27 cellular contexts compared by ENCODE assay signal in the genomic region with DNA sequence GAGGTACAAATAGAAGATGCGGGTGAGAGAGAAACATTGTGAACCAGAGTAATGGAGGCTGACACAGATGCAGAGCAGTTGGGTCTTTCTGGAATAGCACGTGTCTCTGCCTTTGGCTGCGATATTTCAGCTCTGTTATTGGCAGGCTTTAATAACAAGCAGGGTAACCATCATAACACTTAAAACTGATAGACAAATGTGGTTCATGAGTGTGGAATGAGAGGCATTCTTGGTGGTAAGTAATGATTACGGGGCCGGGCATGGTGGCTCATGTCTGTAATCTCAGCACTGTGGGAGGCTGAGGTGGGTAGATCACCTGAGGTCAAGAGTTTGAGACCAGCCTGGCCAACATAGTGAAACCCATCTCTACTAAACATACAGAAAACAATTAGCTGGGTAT.
A peak's percentile ranks its signal among the peaks of the same experiment; 100 is the strongest.
DNase-seq lines count a peak whose midpoint lies in the region; ATAC-seq and TF ChIP-seq lines count a peak whose summit lies in the region.
"Had no signal": no experiment of that assay in that cellular context is flagged by ENCODE, and none has a peak within 500 bp of the region (broad histone marks: within the 10 kb centered on the region; RNA-seq: fewer than 3 reads in every experiment).

No MANE protein-coding gene starts in this region.

- no peak for TF ChIP-seq POLR2A in esophagus squamous epithelium (IDR thresholded peaks at IDR 0.05)

- H3K9me3 ChIP-seq in esophagus squamous epithelium: no peaks in the 10 kb centered on the region
- H3K9me3 ChIP-seq: neutrophil, right lobe of liver had no signal

- intact Hi-C loops in esophagus squamous epithelium (cut with DNase I): no loop called here

- peaks cover 28 to 55% (median 51%) of the 10 kb centered on the region in 4 donors for H3K4me1 Mint-ChIP-seq in naive thymus-derived CD8-positive, alpha-beta T cell

- WGBS in esophagus squamous epithelium, 2 donors: 89 to 90% methylated on average over 5 of the region's 5 CpGs

- no peak overlapping the region for H3K4me3 ChIP-seq in esophagus squamous epithelium
- H3K4me3 ChIP-seq: right lobe of liver had no signal

- peaks cover 0 to 36% (median 0%) of the 10 kb centered on the region in 3 donors for H3K36me3 ChIP-seq in esophagus squamous epithelium
- H3K36me3 ChIP-seq: right lobe of liver had no signal

- no peaks in the 10 kb centered on the region for H3K9me3 Mint-ChIP-seq in naive thymus-derived CD8-positive, alpha-beta T cell
- H3K9me3 Mint-ChIP-seq: activated CD4-positive, alpha-beta T cell treated with anti-CD3 and anti-CD28 coated beads, Interleukin-2, amount 10 ng/mL, durations not matched to agents 7 days and 5 days; stimulated activated naive B cell treated with anti-CD40 and anti-IgM and Interleukin-4, amounts not matched to agents 10 μg/mL and 1 μg/mL and 100 μg/mL, for 72 hours; type B pancreatic cell had no signal

- ATAC-seq in naive thymus-derived CD8-positive, alpha-beta T cell: no peak
- no peak for ATAC-seq in HG03025 (IDR thresholded peaks at IDR 0.05; ENCODE audit: low FRiP score, unreplicated experiment)
- ATAC-seq: HCT116; right lobe of liver; stimulated activated naive B cell treated with anti-CD40 and anti-IgM and Interleukin-4, amounts not matched to agents 10 μg/mL and 1 μg/mL and 100 μg/mL, for 72 hours had no signal

- POLR2A ChIA-PET in naive thymus-derived CD8-positive, alpha-beta T cell (lab: Charles Lee): no interaction called here

- no peaks in the 10 kb centered on the region for H3K27me3 Mint-ChIP-seq in naive thymus-derived CD8-positive, alpha-beta T cell
- H3K27me3 Mint-ChIP-seq: activated CD4-positive, alpha-beta T cell treated with anti-CD3 and anti-CD28 coated beads, Interleukin-2, amount 10 ng/mL, durations not matched to agents 7 days and 5 days; stimulated activated naive B cell treated with anti-CD40 and anti-IgM and Interleukin-4, amounts not matched to agents 10 μg/mL and 1 μg/mL and 100 μg/mL, for 72 hours; type B pancreatic cell had no signal

- H3K27me3 ChIP-seq in esophagus squamous epithelium: no peaks in the 10 kb centered on the region
- H3K27me3 ChIP-seq: neutrophil, right lobe of liver had no signal

- peaks cover 22 to 49% (median 26%) of the 10 kb centered on the region in 3 donors for H3K4me1 ChIP-seq in esophagus squamous epithelium
- H3K4me1 ChIP-seq: right lobe of liver had no signal

- H3K4me3 Mint-ChIP-seq in naive thymus-derived CD8-positive, alpha-beta T cell: peak overlapping the region in 2 of 10 donors; percentile 10 to 34
- H3K4me3 Mint-ChIP-seq: activated CD4-positive, alpha-beta T cell treated with anti-CD3 and anti-CD28 coated beads, Interleukin-2, amount 10 ng/mL, durations not matched to agents 7 days and 5 days; stimulated activated naive B cell treated with anti-CD40 and anti-IgM and Interleukin-4, amounts not matched to agents 10 μg/mL and 1 μg/mL and 100 μg/mL, for 72 hours; type B pancreatic cell had no signal

- H3K36me3 Mint-ChIP-seq in naive thymus-derived CD8-positive, alpha-beta T cell: peaks cover 0 to 16% (median 9%) of the 10 kb centered on the region in 3 donors

- peak; percentile 7 for DNase-seq in activated CD4-positive, CD25-positive, alpha-beta regulatory T cell treated with anti-CD3 and anti-CD28 coated beads, Interleukin-2, amount 50 U/mL, for 72 hours
- DNase-seq in activated CD4-positive, CD25-positive, alpha-beta regulatory T cell (lab: John Stamatoyannopoulos, UW): no peak
- peak; percentile 34 for DNase-seq in NCI-H226
- DNase-seq in esophagus squamous epithelium (lab: John Stamatoyannopoulos, UW): no peak
- no peak for DNase-seq in naive thymus-derived CD8-positive, alpha-beta T cell
- no peak for DNase-seq in NCI-H345 treated with DMSO at 0.1 percent for 48 hours (lab: John Stamatoyannopoulos, UW; ENCODE audit: unreplicated experiment)
- DNase-seq in stimulated activated CD4-positive, alpha-beta T cell treated with anti-CD3 and anti-CD28 coated beads, Interleukin-2, amount 100 ng/mL, for 24 hours: no peak
- DNase-seq: activated CD4-positive, alpha-beta T cell treated with anti-CD3 and anti-CD28 coated beads, Interleukin-2, amount 10 ng/mL, durations not matched to agents 7 days and 5 days; activated naive CD4-positive, alpha-beta T cell; C1 segment of cervical spinal cord; GDM1; hippocampal formation; Karpas-422; NCI-H1417; NCI-H2081; NCI-H69; SHP77 treated with DMSO at 0.1 percent for 48 hours; stimulated activated CD4-positive, alpha-beta T cell treated with anti-CD3 and anti-CD28 coated beads, Interleukin-15, amount 100 ng/mL, for 24 hours; stimulated activated naive B cell treated with anti-CD40 and anti-IgM and Interleukin-4, amounts not matched to agents 10 μg/mL and 1 μg/mL and 100 μg/mL, for 72 hours; substantia nigra; T-helper 9 cell had no signal

- peak overlapping the region in 9 of 10 donors; percentile 26 to 100 (median 60) for H3K27ac Mint-ChIP-seq in naive thymus-derived CD8-positive, alpha-beta T cell

- H3K27ac ChIP-seq in esophagus squamous epithelium: peak overlapping the region in 3 of 4 donors; percentile 23 to 90 (median 84)
- H3K27ac ChIP-seq: 22Rv1, neutrophil, right lobe of liver had no signal

- TF ChIP-seq CTCF in esophagus squamous epithelium (IDR thresholded peaks at IDR 0.05): no peak

Comparison
In these comparisons a context has a peak if more than half of its experiments do, and no peak if none do; other contexts are left out.
1. DNase-seq: peak in activated CD4-positive, CD25-positive, alpha-beta regulatory T cell treated with anti-CD3 and anti-CD28 coated beads, Interleukin-2, amount 50 U/mL, for 72 hours (single experiment) and NCI-H226 (single experiment); none in activated CD4-positive, CD25-positive, alpha-beta regulatory T cell (0 of 4), esophagus squamous epithelium (single experiment), naive thymus-derived CD8-positive, alpha-beta T cell (0 of 10), NCI-H345 treated with DMSO at 0.1 percent for 48 hours (single experiment) and stimulated activated CD4-positive, alpha-beta T cell treated with anti-CD3 and anti-CD28 coated beads, Interleukin-2, amount 100 ng/mL, for 24 hours (0 of 2).